Comparison of ENCODE assay signal across 25 cellular contexts in genomic region chr7:2068693-2069471, GRCh38.
DNase-seq lines count a peak whose midpoint lies in the region; ATAC-seq and TF ChIP-seq lines count a peak whose summit lies in the region.
"Had no signal": no experiment of that assay in that cellular context is flagged by ENCODE, and none has a peak within 500 bp of the region (broad histone marks: within the 10 kb centered on the region; RNA-seq: fewer than 3 reads in every experiment).

No MANE protein-coding gene starts in this region.

- H3K36me3 ChIP-seq in cardiac muscle cell (no peaks in the 10 kb centered on the region), heart right ventricle (peaks cover 0 to 25% (median 7%) of the 10 kb centered on the region in 9 donors)

- DNase-seq in cardiac muscle cell (ENCODE audit: low read depth in 1 of 2, low spot score in 1 of 2) (no peak), heart right ventricle (no peak), T-helper 17 cell (no peak), naive B cell (no peak), MCF 10A (ENCODE audit: unreplicated experiment) (no peak), NCI-H2196 (lab: John Stamatoyannopoulos, UW; ENCODE audit: unreplicated experiment) (no peak), pons (ENCODE audit: low spot score) (no peak)
- DNase-seq: activated CD4-positive, alpha-beta T cell treated with anti-CD3 and anti-CD28 coated beads, Interleukin-2, amount 10 ng/mL, durations not matched to agents 7 days and 5 days; activated CD8-positive, alpha-beta memory T cell treated with anti-CD3 and anti-CD28 coated beads, Interleukin-2, amount 50 U/mL, for 48 hours; COR-L47; foreskin keratinocyte; mammary epithelial cell; MM.1S; natural killer cell; NCI-H146; NCI-H2171 treated with DMSO at 0.1 percent for 48 hours; SHP77 treated with DMSO at 0.1 percent for 48 hours had no signal

- no peaks in the 10 kb centered on the region for H3K9me3 Mint-ChIP-seq in naive B cell
- H3K9me3 Mint-ChIP-seq in MCF 10A (ENCODE audit: unreplicated experiment): no peaks in the 10 kb centered on the region
- H3K9me3 Mint-ChIP-seq: activated CD4-positive, alpha-beta T cell treated with anti-CD3 and anti-CD28 coated beads, Interleukin-2, amount 10 ng/mL, durations not matched to agents 7 days and 5 days; IgD-negative memory B cell; natural killer cell; stimulated activated naive CD8-positive, alpha-beta T cell treated with anti-CD3 and anti-CD28 coated beads, Interleukin-15, Interleukin-2, amounts not matched to agents 100 ng/mL and 50 ng/mL, for 24 hours; T-helper 1 cell treated with Interleukin-12 subunit alpha and Interleukin-12 subunit beta and Interleukin-4 antibody, amounts not matched to agents 30 μg/mL and 1 μg/mL, for 36 hours had no signal

- H3K27ac Mint-ChIP-seq in T-helper 17 cell (peak overlapping the region; percentile 2), naive B cell (peak overlapping the region; percentile 6 to 89 (median 42)), MCF 10A (ENCODE audit: low read depth, unreplicated experiment) (no peak overlapping the region)
- H3K27ac Mint-ChIP-seq: IgD-negative memory B cell; natural killer cell; stimulated activated naive CD8-positive, alpha-beta T cell treated with anti-CD3 and anti-CD28 coated beads, Interleukin-15, Interleukin-2, amounts not matched to agents 100 ng/mL and 50 ng/mL, for 24 hours; T-helper 1 cell treated with Interleukin-12 subunit alpha and Interleukin-12 subunit beta and Interleukin-4 antibody, amounts not matched to agents 30 μg/mL and 1 μg/mL, for 36 hours had no signal

- intact Hi-C loops in heart right ventricle (cut with DNase I) (no loop called here), MCF 10A (cut with micrococcal nuclease) (no loop called here)

- H3K4me1 Mint-ChIP-seq in T-helper 17 cell (peaks cover 7% of the 10 kb centered on the region), naive B cell (peaks cover 41 to 78% (median 65%) of the 10 kb centered on the region in 3 donors), MCF 10A (ENCODE audit: insufficient read depth, unreplicated experiment) (peaks cover 4% of the 10 kb centered on the region)

- TF ChIP-seq CTCF in cardiac muscle cell (IDR thresholded peaks at IDR 0.05; ENCODE audit: low read depth, low read length) (no peak), heart right ventricle (IDR thresholded peaks at IDR 0.05) (no peak), MCF 10A (IDR thresholded peaks at IDR 0.05; ENCODE audit: unreplicated experiment) (no peak)

- no peaks in the 10 kb centered on the region for H3K36me3 Mint-ChIP-seq in T-helper 17 cell (ENCODE audit: low read depth)
- peaks cover 0 to 7% of the 10 kb centered on the region in 2 donors for H3K36me3 Mint-ChIP-seq in naive B cell
- H3K36me3 Mint-ChIP-seq in MCF 10A (ENCODE audit: insufficient read depth, unreplicated experiment): peaks cover 3% of the 10 kb centered on the region
- H3K36me3 Mint-ChIP-seq: IgD-negative memory B cell, natural killer cell had no signal

- H3K9me3 ChIP-seq in cardiac muscle cell (ENCODE audit: low read depth) (no peaks in the 10 kb centered on the region), heart right ventricle (no peaks in the 10 kb centered on the region), T-helper 17 cell (ENCODE audit: control insufficient read depth, low read length, poor library complexity, severe bottlenecking) (no peaks in the 10 kb centered on the region)
- H3K9me3 ChIP-seq: tibial nerve had no signal

- no peaks in the 10 kb centered on the region for H3K27me3 ChIP-seq in cardiac muscle cell
- no peaks in the 10 kb centered on the region for H3K27me3 ChIP-seq in heart right ventricle
- H3K27me3 ChIP-seq: dorsolateral prefrontal cortex, foreskin keratinocyte, tibial nerve had no signal

- no peak overlapping the region for H3K4me3 ChIP-seq in cardiac muscle cell
- H3K4me3 ChIP-seq in heart right ventricle: no peak overlapping the region
- H3K4me3 ChIP-seq: dorsolateral prefrontal cortex, tibial nerve had no signal

- H3K27me3 Mint-ChIP-seq in T-helper 17 cell (no peaks in the 10 kb centered on the region), naive B cell (no peaks in the 10 kb centered on the region), MCF 10A (ENCODE audit: insufficient read depth, unreplicated experiment) (no peaks in the 10 kb centered on the region)
- H3K27me3 Mint-ChIP-seq: activated CD4-positive, alpha-beta T cell treated with anti-CD3 and anti-CD28 coated beads, Interleukin-2, amount 10 ng/mL, durations not matched to agents 7 days and 5 days; IgD-negative memory B cell; stimulated activated naive CD8-positive, alpha-beta T cell treated with anti-CD3 and anti-CD28 coated beads, Interleukin-15, Interleukin-2, amounts not matched to agents 100 ng/mL and 50 ng/mL, for 24 hours had no signal

- H3K4me1 ChIP-seq in cardiac muscle cell (ENCODE audit: low read depth) (peaks cover 23% of the 10 kb centered on the region), heart right ventricle (peaks cover 0 to 18% (median 6%) of the 10 kb centered on the region in 9 donors)
- H3K4me1 ChIP-seq: foreskin keratinocyte had no signal

- peak overlapping the region; percentile 62 for H3K27ac ChIP-seq in cardiac muscle cell
- no peak overlapping the region for H3K27ac ChIP-seq in heart right ventricle
- H3K27ac ChIP-seq: 22Rv1, epithelial cell of prostate, foreskin keratinocyte, tibial nerve had no signal

- CTCF ChIA-PET in MCF 10A (lab: Yijun Ruan, JAX): interaction anchor here (0.6 kb wide), 1 partner anchor 125 kb away, joined by 5 read pairs; no protein-coding TSS in a partner anchor

- no TSS peak for BruUV-seq in MCF 10A (replicated peaks; lab: Mats Ljungman, UMichigan)

- POLR2A ChIA-PET in MCF 10A (lab: Yijun Ruan, JAX): no interaction called here

- WGBS in heart right ventricle, 2 donors: 79 to 83% methylated on average over 23 of the region's 23 CpGs

- H3K4me3 Mint-ChIP-seq in T-helper 17 cell (no peak overlapping the region), naive B cell (peak overlapping the region in 1 of 8 donors; percentile 12), MCF 10A (ENCODE audit: unreplicated experiment) (no peak overlapping the region)
- H3K4me3 Mint-ChIP-seq: activated CD4-positive, alpha-beta T cell treated with anti-CD3 and anti-CD28 coated beads, Interleukin-2, amount 10 ng/mL, durations not matched to agents 7 days and 5 days; IgD-negative memory B cell; natural killer cell; stimulated activated naive CD8-positive, alpha-beta T cell treated with anti-CD3 and anti-CD28 coated beads, Interleukin-15, Interleukin-2, amounts not matched to agents 100 ng/mL and 50 ng/mL, for 24 hours; T-helper 1 cell treated with Interleukin-12 subunit alpha and Interleukin-12 subunit beta and Interleukin-4 antibody, amounts not matched to agents 30 μg/mL and 1 μg/mL, for 36 hours had no signal

- ATAC-seq in heart right ventricle: no peak
- ATAC-seq in T-helper 17 cell: no peak
- ATAC-seq in naive B cell (ENCODE audit: low read depth in 2 of 2): no peak
- no peak for ATAC-seq in HG02970 (IDR thresholded peaks at IDR 0.05; ENCODE audit: low FRiP score, unreplicated experiment)
- ATAC-seq: foreskin keratinocyte, natural killer cell had no signal
